In genomic region chr2:46697830-46698323, GRCh38 we compare ENCODE assay signal across 1 cellular context.
TF ChIP-seq lines count a peak whose summit lies in the region.

No MANE protein-coding gene starts in this region.

TF ChIP-seq in HepG2, 621 proteins besides CTCF, POLR2A, EP300 and RAD21 (continued from another document and continues in another):
- TF ChIP-seq PRDM15 (CRISPR knock-in tag; IDR thresholded peaks at IDR 0.05) (no peak), HNF1B (CRISPR knock-in tag; IDR thresholded peaks at IDR 0.05) (no peak; the same call in 1 of the 2 replicates), SMARCE1 (IDR thresholded peaks at IDR 0.05; ENCODE audit: borderline replicate concordance) (no peak), ZNF530 (CRISPR knock-in tag; IDR thresholded peaks at IDR 0.05; ENCODE audit: low read depth) (no peak), RCOR2 (CRISPR knock-in tag; IDR thresholded peaks at IDR 0.05) (no peak), RAD51 (IDR thresholded peaks at IDR 0.05; ENCODE audit: borderline replicate concordance) (no peak), ZNF724P (CRISPR knock-in tag; IDR thresholded peaks at IDR 0.05; ENCODE audit: borderline replicate concordance) (0 out of 2 replicates have a peak, but pooled peaks have one; percentile 15), ZSCAN31 (CRISPR knock-in tag; IDR thresholded peaks at IDR 0.05; ENCODE audit: low read depth) (no peak), CENPT (CRISPR knock-in tag; IDR thresholded peaks at IDR 0.05; ENCODE audit: low read depth) (no peak), ZNF468 (CRISPR knock-in tag; IDR thresholded peaks at IDR 0.05) (no peak), PRPF4 (IDR thresholded peaks at IDR 0.05; ENCODE audit: low read depth, low read length, poor library complexity, severe bottlenecking) (no peak), RBM22 (optimal IDR thresholded peaks at IDR 0.05; ENCODE audit: low read length) (no peak), ZNF263 (CRISPR knock-in tag; IDR thresholded peaks at IDR 0.05) (no peak), GATAD2A (CRISPR knock-in tag; IDR thresholded peaks at IDR 0.05) (peak; percentile 56), ZNF558 (CRISPR knock-in tag; IDR thresholded peaks at IDR 0.05; ENCODE audit: borderline replicate concordance) (no peak), NPAS2 (CRISPR knock-in tag; IDR thresholded peaks at IDR 0.05; ENCODE audit: borderline replicate concordance) (0 out of 2 replicates have a peak, but pooled peaks have one; percentile 23), ZFP62 (CRISPR knock-in tag; IDR thresholded peaks at IDR 0.05) (no peak), ZSCAN12 (CRISPR knock-in tag; IDR thresholded peaks at IDR 0.05) (no peak), SAFB2 (CRISPR knock-in tag; IDR thresholded peaks at IDR 0.05; ENCODE audit: borderline replicate concordance, low read depth) (0 out of 2 replicates have a peak, but pooled peaks have one; percentile 75), POLR2AphosphoS2 (IDR thresholded peaks at IDR 0.05; ENCODE audit: low read depth, low read length) (no peak), PHF5A (CRISPR knock-in tag; IDR thresholded peaks at IDR 0.05; ENCODE audit: low read depth, unreplicated experiment) (no peak), AHR (CRISPR knock-in tag; IDR thresholded peaks at IDR 0.05) (no peak), NFAT5 (CRISPR knock-in tag; IDR thresholded peaks at IDR 0.05) (no peak), CSRNP1 (CRISPR knock-in tag; IDR thresholded peaks at IDR 0.05) (no peak), ZNF343 (CRISPR knock-in tag; IDR thresholded peaks at IDR 0.05) (no peak), ZNF335 (CRISPR knock-in tag; IDR thresholded peaks at IDR 0.05) (no peak), ZNF549 (CRISPR knock-in tag; IDR thresholded peaks at IDR 0.05) (no peak), CHD2 (IDR thresholded peaks at IDR 0.05; ENCODE audit: low read depth, low read length) (no peak), ZNF775 (CRISPR knock-in tag; IDR thresholded peaks at IDR 0.05; ENCODE audit: borderline replicate concordance) (no peak), MXD4 (CRISPR knock-in tag; IDR thresholded peaks at IDR 0.05) (peak; percentile 33; the same call in 1 of the 2 replicates), SNRNP70 (IDR thresholded peaks at IDR 0.05; ENCODE audit: low read depth, low read length) (no peak), ZNF251 (CRISPR knock-in tag; IDR thresholded peaks at IDR 0.05) (no peak), TARDBP (CRISPR knock-in tag; IDR thresholded peaks at IDR 0.05) (no peak), ZNF329 (CRISPR knock-in tag; IDR thresholded peaks at IDR 0.05; ENCODE audit: low read depth) (no peak), ZMYM3 (CRISPR knock-in tag; IDR thresholded peaks at IDR 0.05) (peak; percentile 5; the same call in 1 of the 2 replicates), ZNF546 (CRISPR knock-in tag; conservative IDR thresholded peaks at IDR 0.05) (no peak), ZKSCAN1 (IDR thresholded peaks at IDR 0.05; ENCODE audit: low read length) (no peak), ZNF121 (CRISPR knock-in tag; IDR thresholded peaks at IDR 0.05) (no peak), RORA (CRISPR knock-in tag; IDR thresholded peaks at IDR 0.05) (peak; percentile 65; the same call in 1 of the 2 replicates), ZNF569 (CRISPR knock-in tag; IDR thresholded peaks at IDR 0.05; ENCODE audit: borderline replicate concordance) (no peak; the same call in 1 of the 2 replicates)
- TF ChIP-seq, protein P1, sequence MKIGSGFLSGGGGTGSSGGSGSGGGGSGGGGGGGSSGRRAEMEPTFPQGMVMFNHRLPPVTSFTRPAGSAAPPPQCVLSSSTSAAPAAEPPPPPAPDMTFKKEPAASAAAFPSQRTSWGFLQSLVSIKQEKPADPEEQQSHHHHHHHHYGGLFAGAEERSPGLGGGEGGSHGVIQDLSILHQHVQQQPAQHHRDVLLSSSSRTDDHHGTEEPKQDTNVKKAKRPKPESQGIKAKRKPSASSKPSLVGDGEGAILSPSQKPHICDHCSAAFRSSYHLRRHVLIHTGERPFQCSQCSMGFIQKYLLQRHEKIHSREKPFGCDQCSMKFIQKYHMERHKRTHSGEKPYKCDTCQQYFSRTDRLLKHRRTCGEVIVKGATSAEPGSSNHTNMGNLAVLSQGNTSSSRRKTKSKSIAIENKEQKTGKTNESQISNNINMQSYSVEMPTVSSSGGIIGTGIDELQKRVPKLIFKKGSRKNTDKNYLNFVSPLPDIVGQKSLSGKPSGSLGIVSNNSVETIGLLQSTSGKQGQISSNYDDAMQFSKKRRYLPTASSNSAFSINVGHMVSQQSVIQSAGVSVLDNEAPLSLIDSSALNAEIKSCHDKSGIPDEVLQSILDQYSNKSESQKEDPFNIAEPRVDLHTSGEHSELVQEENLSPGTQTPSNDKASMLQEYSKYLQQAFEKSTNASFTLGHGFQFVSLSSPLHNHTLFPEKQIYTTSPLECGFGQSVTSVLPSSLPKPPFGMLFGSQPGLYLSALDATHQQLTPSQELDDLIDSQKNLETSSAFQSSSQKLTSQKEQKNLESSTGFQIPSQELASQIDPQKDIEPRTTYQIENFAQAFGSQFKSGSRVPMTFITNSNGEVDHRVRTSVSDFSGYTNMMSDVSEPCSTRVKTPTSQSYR (CRISPR knock-in tag; IDR thresholded peaks at IDR 0.05; ENCODE audit: borderline replicate concordance) = no peak; the same call in 1 of the 2 replicates
- TF ChIP-seq, protein P2, sequence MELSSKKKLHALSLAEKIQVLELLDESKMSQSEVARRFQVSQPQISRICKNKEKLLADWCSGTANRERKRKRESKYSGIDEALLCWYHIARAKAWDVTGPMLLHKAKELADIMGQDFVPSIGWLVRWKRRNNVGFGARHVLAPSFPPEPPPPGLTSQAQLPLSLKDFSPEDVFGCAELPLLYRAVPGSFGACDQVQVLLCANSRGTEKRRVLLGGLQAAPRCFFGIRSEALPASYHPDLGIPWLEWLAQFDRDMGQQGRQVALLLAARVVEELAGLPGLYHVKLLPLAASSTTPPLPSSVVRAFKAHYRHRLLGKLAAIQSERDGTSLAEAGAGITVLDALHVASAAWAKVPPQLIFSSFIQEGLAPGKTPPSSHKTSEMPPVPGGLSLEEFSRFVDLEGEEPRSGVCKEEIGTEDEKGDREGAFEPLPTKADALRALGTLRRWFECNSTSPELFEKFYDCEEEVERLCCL (CRISPR knock-in tag; IDR thresholded peaks at IDR 0.05; ENCODE audit: borderline replicate concordance) = no peak
- TF ChIP-seq, protein P3, sequence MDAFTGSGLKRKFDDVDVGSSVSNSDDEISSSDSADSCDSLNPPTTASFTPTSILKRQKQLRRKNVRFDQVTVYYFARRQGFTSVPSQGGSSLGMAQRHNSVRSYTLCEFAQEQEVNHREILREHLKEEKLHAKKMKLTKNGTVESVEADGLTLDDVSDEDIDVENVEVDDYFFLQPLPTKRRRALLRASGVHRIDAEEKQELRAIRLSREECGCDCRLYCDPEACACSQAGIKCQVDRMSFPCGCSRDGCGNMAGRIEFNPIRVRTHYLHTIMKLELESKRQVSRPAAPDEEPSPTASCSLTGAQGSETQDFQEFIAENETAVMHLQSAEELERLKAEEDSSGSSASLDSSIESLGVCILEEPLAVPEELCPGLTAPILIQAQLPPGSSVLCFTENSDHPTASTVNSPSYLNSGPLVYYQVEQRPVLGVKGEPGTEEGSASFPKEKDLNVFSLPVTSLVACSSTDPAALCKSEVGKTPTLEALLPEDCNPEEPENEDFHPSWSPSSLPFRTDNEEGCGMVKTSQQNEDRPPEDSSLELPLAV (CRISPR knock-in tag; conservative IDR thresholded peaks at IDR 0.05; ENCODE audit: low read depth) = no peak
- TF ChIP-seq, protein P4, sequence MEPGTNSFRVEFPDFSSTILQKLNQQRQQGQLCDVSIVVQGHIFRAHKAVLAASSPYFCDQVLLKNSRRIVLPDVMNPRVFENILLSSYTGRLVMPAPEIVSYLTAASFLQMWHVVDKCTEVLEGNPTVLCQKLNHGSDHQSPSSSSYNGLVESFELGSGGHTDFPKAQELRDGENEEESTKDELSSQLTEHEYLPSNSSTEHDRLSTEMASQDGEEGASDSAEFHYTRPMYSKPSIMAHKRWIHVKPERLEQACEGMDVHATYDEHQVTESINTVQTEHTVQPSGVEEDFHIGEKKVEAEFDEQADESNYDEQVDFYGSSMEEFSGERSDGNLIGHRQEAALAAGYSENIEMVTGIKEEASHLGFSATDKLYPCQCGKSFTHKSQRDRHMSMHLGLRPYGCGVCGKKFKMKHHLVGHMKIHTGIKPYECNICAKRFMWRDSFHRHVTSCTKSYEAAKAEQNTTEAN (CRISPR knock-in tag; conservative IDR thresholded peaks at IDR 0.05) = no peak
